Comparison of ENCODE assay signal across 31 cellular contexts in genomic region chr14:96192975-96193805, GRCh38.
A peak's percentile ranks its signal among the peaks of the same experiment; 100 is the strongest.
DNase-seq lines count a peak whose midpoint lies in the region; ATAC-seq lines count a peak whose summit lies in the region.
"Had no signal": no experiment of that assay in that cellular context is flagged by ENCODE, and none has a peak within 500 bp of the region (broad histone marks: within the 10 kb centered on the region; RNA-seq: fewer than 3 reads in every experiment).

No MANE protein-coding gene starts in this region.

- peaks cover 0 to 18% (median 4%) of the 10 kb centered on the region in 5 donors for H3K27me3 ChIP-seq in subcutaneous abdominal adipose tissue (ENCODE audit: control insufficient read depth in 5 of 5, insufficient read depth in 4 of 5, low read length in 5 of 5)
- H3K27me3 ChIP-seq: cardiac muscle cell, hepatocyte, neural progenitor cell, uterus had no signal

- H3K27ac ChIP-seq in subcutaneous abdominal adipose tissue (ENCODE audit: low read depth, low read length) = peak overlapping the region; percentile 23
- H3K27ac ChIP-seq: cardiac muscle cell, foreskin keratinocyte, hepatocyte, neural progenitor cell, SK-N-MC had no signal

- H3K36me3 ChIP-seq in subcutaneous abdominal adipose tissue (ENCODE audit: control insufficient read depth in 5 of 5, insufficient read depth in 5 of 5, low read length in 5 of 5) = no peaks in the 10 kb centered on the region
- H3K36me3 ChIP-seq: cardiac muscle cell, esophagus muscularis mucosa, HAP-1, neural progenitor cell, uterus had no signal

- DNase-seq in NCI-H2107 treated with DMSO at 0.1 percent for 48 hours (lab: John Stamatoyannopoulos, UW; ENCODE audit: unreplicated experiment) (peak; percentile 16), NCI-H2107 (lab: John Stamatoyannopoulos, UW) (no peak), NCI-H345 treated with DMSO at 0.1 percent for 48 hours (lab: John Stamatoyannopoulos, UW; ENCODE audit: unreplicated experiment) (peak; percentile 50), head of caudate nucleus (peak in 37 of 42 donors; percentile 9 to 84 (median 47)), LoVo (ENCODE audit: low spot score) (no peak)
- DNase-seq: activated CD4-positive, alpha-beta memory T cell treated with anti-CD3 and anti-CD28 coated beads for 36 hours; activated CD4-positive, CD25-positive, alpha-beta regulatory T cell treated with anti-CD3 and anti-CD28 coated beads, Interleukin-2, amount 50 U/mL, for 72 hours; activated naive CD4-positive, alpha-beta T cell treated with anti-CD3 and anti-CD28 coated beads, Interleukin-2, amount 50 U/mL, for 16 hours; amniotic stem cell; CD8-positive, alpha-beta memory T cell; effector memory CD8-positive, alpha-beta T cell; foreskin keratinocyte; left colon; mammary epithelial cell; NCI-H1694; NCI-H2227 treated with DMSO at 0.1 percent for 48 hours; stimulated activated naive CD4-positive, alpha-beta T cell; T-helper 2 cell; uterus had no signal

- H3K9ac ChIP-seq in subcutaneous abdominal adipose tissue (ENCODE audit: low read length in 5 of 5) = no peak overlapping the region
- H3K9ac ChIP-seq: neural progenitor cell had no signal

- peaks cover 0 to 19% (median 5%) of the 10 kb centered on the region in 5 donors for H3K4me1 ChIP-seq in subcutaneous abdominal adipose tissue (ENCODE audit: control insufficient read depth in 5 of 5, insufficient read depth in 5 of 5, low read length in 5 of 5)
- H3K4me1 ChIP-seq: foreskin keratinocyte, uterus had no signal

- no peak overlapping the region for H3K4me3 ChIP-seq in subcutaneous abdominal adipose tissue (ENCODE audit: low read depth in 1 of 5, low read length in 5 of 5)
- H3K4me3 ChIP-seq: cardiac muscle cell, coronary artery, esophagus muscularis mucosa, HAP-1, hepatocyte, neural progenitor cell, SK-N-MC, uterus had no signal

- ATAC-seq in GM18907 (IDR thresholded peaks at IDR 0.05; ENCODE audit: unreplicated experiment) (no peak), HG03521 (IDR thresholded peaks at IDR 0.05; ENCODE audit: unreplicated experiment) (no peak)
- ATAC-seq: activated T-helper 17 cell treated with anti-CD3 and anti-CD28 coated beads, Interleukin-2, amount 50 U/mL, for 72 hours; effector memory CD8-positive, alpha-beta T cell; foreskin keratinocyte; left colon; sciatic nerve had no signal

- intact Hi-C loops in head of caudate nucleus (cut with DNase I) = no loop called here

- no peaks in the 10 kb centered on the region for H3K9me3 ChIP-seq in subcutaneous abdominal adipose tissue (ENCODE audit: control insufficient read depth in 5 of 5, low read length in 5 of 5)
- H3K9me3 ChIP-seq: esophagus muscularis mucosa, HAP-1, uterus had no signal

Comparison
In these comparisons a context has a peak if more than half of its experiments do, and no peak if none do; other contexts are left out.
1. DNase-seq: peak in NCI-H2107 treated with DMSO at 0.1 percent for 48 hours (single experiment), NCI-H345 treated with DMSO at 0.1 percent for 48 hours (single experiment) and head of caudate nucleus (37 of 42); none in NCI-H2107 (single experiment) and LoVo (single experiment).